ENCODE assay signal across 8 cellular contexts in genomic region chr1:164659621-164660414, GRCh38.
DNase-seq lines count a peak whose midpoint lies in the region; ATAC-seq lines count a peak whose summit lies in the region.

No MANE protein-coding gene starts in this region.

- peak overlapping the region; percentile 14 for H3K4me3 ChIP-seq in rectal smooth muscle tissue (ENCODE audit: low read length)

- DNase-seq in dermis blood vessel endothelial cell = no peak
- DNase-seq in stimulated activated CD4-positive, alpha-beta T cell treated with anti-CD3 and anti-CD28 coated beads, Interleukin-12 subunit alpha, Interleukin-12 subunit beta, amount 100 ng/mL, for 4 hours = no peak

- no peaks in the 10 kb centered on the region for H3K4me1 ChIP-seq in rectal smooth muscle tissue (ENCODE audit: control insufficient read depth, insufficient read depth, low read length)

- peak; percentile 18 for ATAC-seq in GM19395 (IDR thresholded peaks at IDR 0.05; ENCODE audit: unreplicated experiment)
- ATAC-seq in HG03571 (IDR thresholded peaks at IDR 0.05; ENCODE audit: unreplicated experiment) = peak; percentile 27
- ATAC-seq in esophagus mucosa = peak; percentile 90
- ATAC-seq in GM21526 (IDR thresholded peaks at IDR 0.05; ENCODE audit: low FRiP score, unreplicated experiment) = no peak
- no peak for ATAC-seq in HG02798 (IDR thresholded peaks at IDR 0.05; ENCODE audit: poor library complexity, unreplicated experiment)

- H3K36me3 ChIP-seq in rectal smooth muscle tissue (ENCODE audit: control insufficient read depth, insufficient read depth, low read length) = no peaks in the 10 kb centered on the region

- H3K27me3 ChIP-seq in rectal smooth muscle tissue (ENCODE audit: control insufficient read depth, insufficient read depth, low read length) = no peaks in the 10 kb centered on the region

- H3K27ac ChIP-seq in rectal smooth muscle tissue (ENCODE audit: low read depth, low read length) = no peak overlapping the region

- H3K9ac ChIP-seq in rectal smooth muscle tissue (ENCODE audit: low read length) = no peak overlapping the region

Comparison
In these comparisons a context has a peak if more than half of its experiments do, and no peak if none do; other contexts are left out.
1. ATAC-seq: peak in GM19395 (single experiment), HG03571 (single experiment) and esophagus mucosa (single experiment); none in GM21526 (single experiment) and HG02798 (single experiment).